11 cellular contexts compared by ENCODE assay signal in the genomic region with DNA sequence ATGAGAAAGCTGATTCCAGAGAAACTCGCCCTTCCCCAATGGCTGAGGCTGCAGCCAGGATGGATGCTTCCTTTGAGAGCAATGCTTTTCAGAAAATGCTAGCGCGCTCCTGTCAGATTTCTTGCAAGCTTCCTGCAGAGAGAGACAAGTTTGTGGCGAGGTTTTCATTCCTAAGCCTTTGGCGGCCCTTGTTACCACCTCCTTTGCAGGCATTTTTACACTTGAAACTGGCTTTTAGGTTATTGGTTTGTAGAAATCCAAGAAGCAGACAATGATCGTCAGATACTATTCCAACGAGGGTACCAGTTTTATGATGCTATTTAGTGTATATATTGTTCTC. TPM values are rescaled to one million over a fixed set of nuclear protein-coding genes. Genes with fewer than 3 reads are reported as not detected.
DNase-seq lines count a peak whose midpoint lies in the region; ATAC-seq, FAIRE-seq and TF ChIP-seq lines count a peak whose summit lies in the region.
"Had no signal": no experiment of that assay in that cellular context is flagged by ENCODE, and none has a peak within 500 bp of the region (broad histone marks: within the 10 kb centered on the region; RNA-seq: fewer than 3 reads in every experiment).

No MANE protein-coding gene starts in this region.

- H3K4me1 ChIP-seq in BLaER1 (peaks cover 24% of the 10 kb centered on the region), H1 (replicated peaks in 1 of 4; ENCODE audit: control insufficient read depth in 3 of 4, insufficient read depth in 4 of 4, low read length in 3 of 4) (peaks cover 0 to 11% (median 4%) of the 10 kb centered on the region in 4 experiments; a peak in 5 of 7 replicates), osteoblast (ENCODE audit: insufficient read depth, low read length) (peaks cover 37% of the 10 kb centered on the region), testis (peaks cover 10% of the 10 kb centered on the region)

- H4K91ac ChIP-seq in H1 (replicated peaks; ENCODE audit: insufficient read length, low read length) = no peak overlapping the region

- intact Hi-C loops in testis (cut with DNase I; ENCODE audit: low total_unique reads) = no loop called here

- H2BK20ac ChIP-seq in H1 (ENCODE audit: low read length) = no peak overlapping the region

- H3K56ac ChIP-seq in H1 (replicated peaks; ENCODE audit: insufficient read length, low read depth, low read length) = no peak overlapping the region

- DNase-seq in H1 (ENCODE audit: low read depth in 1 of 2, low spot score in 2 of 2) (no peak), osteoblast (ENCODE audit: insufficient read length, low spot score, missing footprints) (no peak), testis (no peak), NCI-H1092 treated with DMSO at 0.1 percent for 48 hours (lab: John Stamatoyannopoulos, UW) (no peak)

- no peaks in the 10 kb centered on the region for H3K9me3 Mint-ChIP-seq in IgD-negative memory B cell
- H3K9me3 Mint-ChIP-seq: T-helper 1 cell treated with Interleukin-12 subunit alpha and Interleukin-12 subunit beta and Interleukin-4 antibody, amounts not matched to agents 30 μg/mL and 1 μg/mL, for 36 hours had no signal

- H3K27me3 Mint-ChIP-seq in IgD-negative memory B cell = peaks cover 57% of the 10 kb centered on the region

- H2AK5ac ChIP-seq in H1 (ENCODE audit: low read depth, low read length) = no peak overlapping the region

- no peaks in the 10 kb centered on the region for H3K79me2 ChIP-seq in H1 (ENCODE audit: control insufficient read depth in 1 of 2, insufficient read depth in 2 of 2, low read length in 2 of 2)
- H3K79me2 ChIP-seq in osteoblast (ENCODE audit: insufficient read depth, low read length) = no peaks in the 10 kb centered on the region

- TF ChIP-seq EP300 in H1 (IDR thresholded peaks at IDR 0.05; ENCODE audit: borderline replicate concordance in 1 of 2, low read depth in 2 of 2, low read length in 2 of 2) = no peak

- H2BK5ac ChIP-seq in H1 (ENCODE audit: low read depth, low read length) = no peak overlapping the region

- no peak for FAIRE-seq in H1 (lab: Jason Lieb, UNC)
- FAIRE-seq: keratinocyte had no signal

- H3K9ac ChIP-seq in BLaER1 = no peak overlapping the region
- H3K9ac ChIP-seq in H1 (replicated peaks in 1 of 4; ENCODE audit: extremely low read depth in 1 of 4, low read depth in 3 of 4, low read length in 3 of 4) = peak overlapping the region in 1 of 4 experiments; percentile 10; a peak in 2 of 7 replicates

- no peak for TF ChIP-seq RAD21 in H1 (IDR thresholded peaks at IDR 0.05 in 1 of 2, conservative IDR thresholded peaks at IDR 0.05 in 1 of 2; ENCODE audit: low read depth in 2 of 2, low read length in 2 of 2)

- H3K36me3 ChIP-seq in BLaER1 (no peaks in the 10 kb centered on the region), H1 (ENCODE audit: control insufficient read depth in 2 of 4, insufficient read depth in 4 of 4, low read length in 3 of 4) (peaks cover 0 to 3% (median 0%) of the 10 kb centered on the region in 4 experiments; a peak in 1 of 8 replicates), osteoblast (ENCODE audit: insufficient read depth, low read length) (no peaks in the 10 kb centered on the region), testis (ENCODE audit: low read depth, missing control alignments) (no peaks in the 10 kb centered on the region)

- H2BK12ac ChIP-seq in H1 (ENCODE audit: low read depth, low read length) = no peak overlapping the region

- H4K5ac ChIP-seq in H1 (ENCODE audit: insufficient read length, low read depth, low read length) = no peak overlapping the region

- H3K4me1 Mint-ChIP-seq in IgD-negative memory B cell = peaks cover 12 to 23% (median 18%) of the 10 kb centered on the region in 3 donors

- H3K4me3 ChIP-seq in BLaER1 (peak overlapping the region; percentile 64), H1 (ENCODE audit: extremely low read depth in 1 of 4, insufficient read depth in 2 of 4, low read depth in 3 of 4, low read length in 4 of 4) (peak overlapping the region; percentile 33 to 57 (median 48); a peak in 5 of 8 replicates), osteoblast (ENCODE audit: insufficient read depth, low read length) (peak overlapping the region; percentile 69), testis (peak overlapping the region in 1 of 2 donors; percentile 54)

- H3K14ac ChIP-seq in H1 (ENCODE audit: insufficient read length) = no peak overlapping the region

- H2AFZ ChIP-seq in H1 (ENCODE audit: low read length) (peak overlapping the region; percentile 46; the same call in 1 of the 2 replicates), osteoblast (ENCODE audit: low read length) (peak overlapping the region; percentile 76)

- CTCF ChIA-PET in H1 (lab: Charles Lee; ENCODE audit: partially characterized antibody) = interaction anchor here (0.6 to 2.4 kb wide), 3 partner anchors 485 to 682 kb away, joined by 3 to 8 read pairs (median 3); no protein-coding TSS in a partner anchor

- H3K4ac ChIP-seq in H1 (replicated peaks; ENCODE audit: insufficient read length, low read depth, low read length) = no peak overlapping the region

- TF ChIP-seq POLR2A in H1 (IDR thresholded peaks at IDR 0.05; ENCODE audit: control extremely low read depth in 1 of 2, low read depth in 2 of 2, low read length in 2 of 2) (no peak), testis (IDR thresholded peaks at IDR 0.05) (no peak)

- H3K27ac ChIP-seq in BLaER1 = no peak overlapping the region
- no peak overlapping the region for H3K27ac ChIP-seq in H1 (ENCODE audit: low read depth, low read length)
- peak overlapping the region; percentile 63 for H3K27ac ChIP-seq in osteoblast (ENCODE audit: low read depth, low read length)
- no peak overlapping the region for H3K27ac ChIP-seq in testis
- H3K27ac ChIP-seq: HL-60 had no signal

- no peaks in the 10 kb centered on the region for H3K79me1 ChIP-seq in H1 (ENCODE audit: low read depth, low read length)

- H3K4me3 Mint-ChIP-seq in IgD-negative memory B cell = peak overlapping the region; percentile 47 to 90 (median 76)

- H4K20me1 ChIP-seq in BLaER1 = peaks cover 33% of the 10 kb centered on the region
- H4K20me1 ChIP-seq in H1 (replicated peaks in 1 of 2; ENCODE audit: control insufficient read depth in 1 of 2, insufficient read depth in 2 of 2, low read length in 2 of 2) = no peaks in the 10 kb centered on the region
- H4K20me1 ChIP-seq in osteoblast (ENCODE audit: insufficient read depth, low read length) = no peaks in the 10 kb centered on the region

- H3K23me2 ChIP-seq in H1 (ENCODE audit: low read depth, low read length) = peaks cover 6% of the 10 kb centered on the region; the same call in 1 of the 2 replicates

- H3K9me3 ChIP-seq in BLaER1 (no peaks in the 10 kb centered on the region), H1 (ENCODE audit: insufficient read depth in 2 of 2, low read depth in 1 of 2, low read length in 1 of 2) (no peaks in the 10 kb centered on the region), osteoblast (ENCODE audit: low read depth, low read length) (no peaks in the 10 kb centered on the region), testis (no peaks in the 10 kb centered on the region)

- no peak overlapping the region for H3K23ac ChIP-seq in H1 (ENCODE audit: insufficient read length)

- H3K27ac Mint-ChIP-seq in IgD-negative memory B cell = peak overlapping the region in 1 of 3 donors; percentile 85
- H3K27ac Mint-ChIP-seq: T-helper 1 cell treated with Interleukin-12 subunit alpha and Interleukin-12 subunit beta and Interleukin-4 antibody, amounts not matched to agents 30 μg/mL and 1 μg/mL, for 36 hours had no signal

- no peaks in the 10 kb centered on the region for H3K36me3 Mint-ChIP-seq in IgD-negative memory B cell

- peak overlapping the region; percentile 92 for H3K4me2 ChIP-seq in BLaER1
- peak overlapping the region; percentile 71 to 96 for H3K4me2 ChIP-seq in H1 (ENCODE audit: insufficient read depth in 1 of 2, low read depth in 2 of 2, low read length in 2 of 2)
- peak overlapping the region; percentile 84 for H3K4me2 ChIP-seq in osteoblast (ENCODE audit: insufficient read depth, low read length)

- no peak overlapping the region for H3K18ac ChIP-seq in H1 (ENCODE audit: extremely low read depth, low read length)

- POLR2A ChIA-PET in H1 (lab: Charles Lee; ENCODE audit: partially characterized antibody) = interaction anchor here (0.9 to 1.1 kb wide), 2 partner anchors 232 to 556 kb away, joined by 3 read pairs; no protein-coding TSS in a partner anchor

- TF ChIP-seq CTCF in H1 (IDR thresholded peaks at IDR 0.05; ENCODE audit: control extremely low read depth in 1 of 3, insufficient read depth in 1 of 3, low read depth in 1 of 3, low read length in 3 of 3) (no peak), osteoblast (IDR thresholded peaks at IDR 0.05; ENCODE audit: extremely low read depth, low read depth, low read length) (no peak), testis (IDR thresholded peaks at IDR 0.05) (no peak)

- 21% methylated on average over 7 of the region's 7 CpGs; no CpG with 5 or more reads in 1 of the 2 experiments for WGBS in H1 (ENCODE audit: extremely low coverage in 1 of 2, insufficient coverage in 1 of 2, insufficient read length in 1 of 2, insufficient replicate concordance in 2 of 2, low coverage in 1 of 2, low lambda C conversion rate in 2 of 2, missing lambda C conversion rate in 1 of 2), 2 experiments
- WGBS in testis, 2 donors = 4 to 8% methylated on average over 7 of the region's 7 CpGs

- no peak for ATAC-seq in GM19467 (IDR thresholded peaks at IDR 0.05; ENCODE audit: unreplicated experiment)
- no peak for ATAC-seq in HG03175 (IDR thresholded peaks at IDR 0.05; ENCODE audit: unreplicated experiment)

- no peak overlapping the region for H2BK120ac ChIP-seq in H1 (replicated peaks; ENCODE audit: low read depth, low read length)

- H2BK15ac ChIP-seq in H1 (ENCODE audit: low read length) = no peak overlapping the region

- H3K27me3 ChIP-seq in BLaER1 (peaks cover 79% of the 10 kb centered on the region), H1 (replicated peaks in 1 of 4; ENCODE audit: control insufficient read depth in 3 of 4, extremely low read depth in 1 of 4, insufficient read depth in 3 of 4, low read length in 3 of 4) (peaks cover 33 to 77% (median 54%) of the 10 kb centered on the region in 4 experiments), osteoblast (ENCODE audit: insufficient read depth, low read length) (peaks cover 31% of the 10 kb centered on the region), testis (no peaks in the 10 kb centered on the region)

- no peak overlapping the region for H4K8ac ChIP-seq in H1 (ENCODE audit: extremely low read depth, insufficient read depth, low read length)

RNA-seq across cellular contexts. Expression of gene FNDC1, which starts 1.1 kb away (rescaled TPM):
- polyA plus RNA-seq in IgD-negative memory B cell (not detected), H1 (2011; rRNA removed) (0.06 and 0.14 TPM in 2 replicates), testis (ENCODE audit: insufficient read depth, low read depth, low replicate concordance) (4.9 TPM)
- 0.30 and 0.42 TPM in 2 replicates for total RNA-seq in H1 (2021; fragmentation: NEBNext Ultra II Directional; extraction: Animal tissue kit (Norgen Biotek cat#: 25700))
- polyA plus RNA-seq in H1 (2011; cell fraction: cytosol; rRNA removed) = 0.04 TPM
- polyA plus RNA-seq in H1 (2011; cell fraction: nucleus; rRNA removed) = 0.13 TPM
- 0.09 to 0.24 TPM (median 0.11 TPM) in 4 replicates for polyA plus RNA-seq in H1 (2012, experiment 1 of 2)
- 0.05 TPM for polyA plus RNA-seq in H1 (2012, experiment 2 of 2)
- polyA plus RNA-seq in H1 (2013, experiment 1 of 2) = 0.55 TPM
- polyA plus RNA-seq in H1 (2013, experiment 2 of 2) = 0.39 TPM
- polyA minus RNA-seq in H1 (2011; rRNA and poly(A)+ RNA removed) = 0.07 and 0.16 TPM in 2 replicates
- not detected for polyA minus RNA-seq in H1 (2011; cell fraction: cytosol; rRNA and poly(A)+ RNA removed)
- 0.10 TPM for polyA minus RNA-seq in H1 (2011; cell fraction: nucleus; rRNA and poly(A)+ RNA removed)
- total RNA-seq in osteoblast (24.2 and 34.2 TPM in 2 replicates), testis (1 to 10 TPM in 1 of 2 donors, under 1 TPM in 1; 0.87 to 1.7 TPM)
- polyA plus RNA-seq: keratinocyte had no signal
